Comparison of ENCODE assay signal across 7 cellular contexts in the genomic region with DNA sequence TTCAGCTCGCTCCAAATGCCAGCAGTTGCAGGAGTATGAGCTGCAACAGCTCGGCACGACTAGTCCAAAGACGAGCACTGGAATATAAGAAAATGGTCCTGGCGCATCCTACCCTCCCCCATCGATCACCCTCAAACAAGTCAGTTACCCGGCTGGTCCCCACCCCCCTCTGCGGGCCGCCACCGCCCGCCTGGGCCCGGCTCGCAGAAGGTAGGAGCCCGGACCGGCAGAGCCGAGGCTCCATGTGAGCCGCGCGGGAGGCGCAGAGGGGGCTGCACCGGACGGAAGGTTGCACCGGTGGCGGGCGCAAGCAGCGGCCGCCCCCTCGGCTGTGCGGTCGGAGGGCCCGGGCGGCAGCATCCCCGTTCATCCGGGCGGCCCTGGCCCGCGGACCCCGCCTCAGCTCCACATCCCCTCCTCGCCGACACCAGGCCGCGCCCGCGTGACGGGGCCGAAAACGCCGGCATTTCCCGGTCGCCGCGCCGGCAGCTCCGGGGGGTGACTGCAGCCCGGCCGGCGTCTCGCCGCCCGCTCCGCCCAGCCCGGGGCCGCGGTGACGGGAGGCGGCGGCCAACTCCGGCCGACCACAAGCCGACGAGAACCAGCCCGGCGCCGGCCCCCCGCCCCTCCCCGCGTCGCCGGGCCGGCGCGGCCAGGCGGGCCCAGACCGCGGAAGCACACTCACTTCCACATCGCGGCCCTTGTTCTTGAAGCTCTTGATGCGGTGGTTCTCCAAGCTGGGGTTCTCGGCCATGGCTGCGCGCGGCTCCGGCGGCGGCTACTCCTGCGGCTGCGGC. TPM values are rescaled to one million over a fixed set of nuclear protein-coding genes. Genes with fewer than 3 reads are reported as not detected.
DNase-seq lines count a peak whose midpoint lies in the region; ATAC-seq and TF ChIP-seq lines count a peak whose summit lies in the region.

No MANE protein-coding gene starts in this region.

- WGBS in mesendoderm (ENCODE audit: extremely low coverage, insufficient coverage, low lambda C conversion rate): no CpG with 5 or more reads among the region's 97 CpGs

- H2BK120ac ChIP-seq in mesendoderm (ENCODE audit: low read depth, low read length): no peak overlapping the region

- peak overlapping the region; percentile 86 for H3K9ac ChIP-seq in mesendoderm (ENCODE audit: low read length)

- H2BK15ac ChIP-seq in mesendoderm (replicated peaks; ENCODE audit: low read depth): no peak overlapping the region

- CTCF ChIA-PET in HEK293T (lab: Yijun Ruan, JAX): interaction anchor here (1.3 kb wide), 1 partner anchor 10 kb away, joined by 3 read pairs; no protein-coding TSS in a partner anchor
- CTCF ChIA-PET in activated CD8-positive, alpha-beta T cell treated with anti-CD3 and anti-CD28 coated beads for 36 hours (lab: Charles Lee): interaction anchor here (0.6 to 2.5 kb wide), 7 partner anchors 10 to 121 kb away, joined by 3 to 7 read pairs (median 3); no protein-coding TSS in a partner anchor

- no peaks in the 10 kb centered on the region for H3K4me1 ChIP-seq in mesendoderm (ENCODE audit: control insufficient read depth, low read depth, low read length)

- TF ChIP-seq CTCF in GM13976 (IDR thresholded peaks at IDR 0.05; ENCODE audit: borderline replicate concordance, control extremely low read depth, extremely low read depth, insufficient read depth, missing control alignments): no peak
- no peak for TF ChIP-seq CTCF in activated CD8-positive, alpha-beta T cell treated with anti-CD3 and anti-CD28 coated beads for 36 hours (IDR thresholded peaks at IDR 0.05)

- peak; percentile 64 for DNase-seq in GM13976 (ENCODE audit: low spot score)
- DNase-seq in HEK293T (ENCODE audit: extremely low spot score): peak; percentile 41
- DNase-seq in NCI-H1092 (lab: John Stamatoyannopoulos, UW): peak; percentile 4
- DNase-seq in activated CD8-positive, alpha-beta T cell treated with anti-CD3 and anti-CD28 coated beads for 36 hours: peak; percentile 69
- DNase-seq in effector CD4-positive, alpha-beta T cell: peak; percentile 31
- peak; percentile 66 for DNase-seq in mesendoderm
- DNase-seq in stimulated activated CD8-positive, alpha-beta memory T cell treated with anti-CD3 and anti-CD28 coated beads, Interleukin-15, amount 100 ng/mL, for 48 hours (ENCODE audit: low read depth in 2 of 2): peak; percentile 26 to 36

- H3K27me3 ChIP-seq in mesendoderm (ENCODE audit: insufficient read depth, low read length, poor library complexity): no peaks in the 10 kb centered on the region

- H3K18ac ChIP-seq in mesendoderm (ENCODE audit: low read length): peak overlapping the region; percentile 72

- H3K4me1 Mint-ChIP-seq in activated CD8-positive, alpha-beta T cell treated with anti-CD3 and anti-CD28 coated beads for 36 hours (ENCODE audit: low read depth): peaks cover 36% of the 10 kb centered on the region

- H3K4me3 ChIP-seq in mesendoderm (ENCODE audit: low read length): peak overlapping the region; percentile 97

- peaks cover 20% of the 10 kb centered on the region for H3K36me3 Mint-ChIP-seq in activated CD8-positive, alpha-beta T cell treated with anti-CD3 and anti-CD28 coated beads for 36 hours (ENCODE audit: low read depth)

- no peak overlapping the region for H2AK5ac ChIP-seq in mesendoderm (ENCODE audit: low read length)

- H3K79me2 ChIP-seq in mesendoderm (ENCODE audit: control insufficient read depth, insufficient read depth, low read length): peaks cover 31% of the 10 kb centered on the region

- H3K4me3 Mint-ChIP-seq in activated CD8-positive, alpha-beta T cell treated with anti-CD3 and anti-CD28 coated beads for 36 hours: peak overlapping the region; percentile 80

- H4K5ac ChIP-seq in mesendoderm (ENCODE audit: low read length): no peak overlapping the region

- peak overlapping the region; percentile 96 for H3K27ac Mint-ChIP-seq in activated CD8-positive, alpha-beta T cell treated with anti-CD3 and anti-CD28 coated beads for 36 hours

- peak overlapping the region; percentile 25 for H3K4ac ChIP-seq in mesendoderm (ENCODE audit: low read depth, low read length)

- H2BK5ac ChIP-seq in mesendoderm (ENCODE audit: low read length): no peak overlapping the region

- H3K27ac ChIP-seq in mesendoderm (ENCODE audit: low read depth, low read length): peak overlapping the region; percentile 98

- no peaks in the 10 kb centered on the region for H3K36me3 ChIP-seq in mesendoderm (ENCODE audit: control insufficient read depth, insufficient read depth, low read length)

- H3K56ac ChIP-seq in mesendoderm (ENCODE audit: low read length): peak overlapping the region; percentile 96

- peak overlapping the region; percentile 98 for H3K4me2 ChIP-seq in mesendoderm (ENCODE audit: low read length)

- POLR2A ChIA-PET in HEK293T (lab: Yijun Ruan, JAX): interaction anchor here (0.9 to 3.5 kb wide), 7 partner anchors 11 to 127 kb away, joined by 3 to 21 read pairs (median 8); a partner anchor contains a TSS
- POLR2A ChIA-PET in activated CD8-positive, alpha-beta T cell treated with anti-CD3 and anti-CD28 coated beads for 36 hours (lab: Charles Lee): interaction anchor here (0.6 to 2.5 kb wide), 13 partner anchors 8 to 347 kb away, joined by 3 to 9 read pairs (median 4); a partner anchor contains a TSS

- no peak overlapping the region for H4K8ac ChIP-seq in mesendoderm (ENCODE audit: low read depth, low read length)

- H3K9me3 Mint-ChIP-seq in activated CD8-positive, alpha-beta T cell treated with anti-CD3 and anti-CD28 coated beads for 36 hours: no peaks in the 10 kb centered on the region

- intact Hi-C loops in activated CD8-positive, alpha-beta T cell treated with anti-CD3 and anti-CD28 coated beads for 36 hours (cut with micrococcal nuclease): no loop called here

- peaks cover 5% of the 10 kb centered on the region for H3K79me1 ChIP-seq in mesendoderm (ENCODE audit: low read length)

- in situ Hi-C loops in GM13976 (cut with MboI; ENCODE audit: low sequenced_read_pairs, unreplicated experiment): no loop called here

- no peaks in the 10 kb centered on the region for H3K27me3 Mint-ChIP-seq in activated CD8-positive, alpha-beta T cell treated with anti-CD3 and anti-CD28 coated beads for 36 hours

- ATAC-seq in activated CD8-positive, alpha-beta T cell treated with anti-CD3 and anti-CD28 coated beads for 36 hours: peak; percentile 10

- H3K23ac ChIP-seq in mesendoderm (ENCODE audit: low read length): peak overlapping the region; percentile 45

TF ChIP-seq in HEK293T, 16 proteins besides CTCF, POLR2A, EP300 and RAD21:
- no peak for TF ChIP-seq NFRKB (IDR thresholded peaks at IDR 0.05)
- no peak for TF ChIP-seq BHLHE40 (IDR thresholded peaks at IDR 0.05; ENCODE audit: borderline replicate concordance)
- TF ChIP-seq FOXM1 (IDR thresholded peaks at IDR 0.05; ENCODE audit: borderline replicate concordance): no peak
- TF ChIP-seq TARDBP (IDR thresholded peaks at IDR 0.05): no peak
- no peak for TF ChIP-seq HDGF (IDR thresholded peaks at IDR 0.05; ENCODE audit: borderline replicate concordance)
- TF ChIP-seq ARNT (IDR thresholded peaks at IDR 0.05): no peak
- TF ChIP-seq, protein P1, sequence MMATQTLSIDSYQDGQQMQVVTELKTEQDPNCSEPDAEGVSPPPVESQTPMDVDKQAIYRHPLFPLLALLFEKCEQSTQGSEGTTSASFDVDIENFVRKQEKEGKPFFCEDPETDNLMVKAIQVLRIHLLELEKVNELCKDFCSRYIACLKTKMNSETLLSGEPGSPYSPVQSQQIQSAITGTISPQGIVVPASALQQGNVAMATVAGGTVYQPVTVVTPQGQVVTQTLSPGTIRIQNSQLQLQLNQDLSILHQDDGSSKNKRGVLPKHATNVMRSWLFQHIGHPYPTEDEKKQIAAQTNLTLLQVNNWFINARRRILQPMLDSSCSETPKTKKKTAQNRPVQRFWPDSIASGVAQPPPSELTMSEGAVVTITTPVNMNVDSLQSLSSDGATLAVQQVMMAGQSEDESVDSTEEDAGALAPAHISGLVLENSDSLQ (IDR thresholded peaks at IDR 0.05): no peak
- TF ChIP-seq FOXA1 (IDR thresholded peaks at IDR 0.05): no peak
- no peak for TF ChIP-seq SP1 (IDR thresholded peaks at IDR 0.05)
- no peak for TF ChIP-seq LEF1 (IDR thresholded peaks at IDR 0.05; ENCODE audit: borderline replicate concordance)
- TF ChIP-seq FOXK2 (IDR thresholded peaks at IDR 0.05): no peak
- TF ChIP-seq L3MBTL2 (conservative IDR thresholded peaks at IDR 0.05): no peak
- TF ChIP-seq SUZ12 (IDR thresholded peaks at IDR 0.05): no peak
- no peak for TF ChIP-seq ELF4 (IDR thresholded peaks at IDR 0.05)
- no peak for TF ChIP-seq ZNF384 (IDR thresholded peaks at IDR 0.05)
- TF ChIP-seq CTBP1 (IDR thresholded peaks at IDR 0.05; ENCODE audit: borderline replicate concordance): no peak

RNA-seq across cellular contexts. Expression of a gene that starts 0.5 kb away (rescaled TPM):
- 10 to 100 TPM; 59.1 to 60.6 TPM for total RNA-seq in activated CD8-positive, alpha-beta T cell treated with anti-CD3 and anti-CD28 coated beads for 36 hours
- 51.4 TPM for polyA plus RNA-seq in mesendoderm (2013, experiment 1 of 2)
- 50.6 TPM for polyA plus RNA-seq in mesendoderm (2013, experiment 2 of 2)

Comparison
In these comparisons a context has a peak if more than half of its experiments do, and no peak if none do; other contexts are left out.
1. Peak in every context shown above with its lines: DNase-seq, ATAC-seq, H3K4me3 ChIP-seq and H3K27ac ChIP-seq.
2. DNase-seq: peak in every context shown above with its lines; median percentile 69 in activated CD8-positive, alpha-beta T cell treated with anti-CD3 and anti-CD28 coated beads for 36 hours; 66 in mesendoderm; 64 in GM13976; 41 in HEK293T; 31 in effector CD4-positive, alpha-beta T cell; 31 in stimulated activated CD8-positive, alpha-beta memory T cell treated with anti-CD3 and anti-CD28 coated beads, Interleukin-15, amount 100 ng/mL, for 48 hours; 4 in NCI-H1092.